ENCODE assay signal across 13 cellular contexts in genomic region chr20:25669826-25670422, GRCh38. TPM values are rescaled to one million over a fixed set of nuclear protein-coding genes. Genes with fewer than 3 reads are reported as not detected.
DNase-seq lines count a peak whose midpoint lies in the region; ATAC-seq and TF ChIP-seq lines count a peak whose summit lies in the region.
"Had no signal": no experiment of that assay in that cellular context is flagged by ENCODE, and none has a peak within 500 bp of the region (broad histone marks: within the 10 kb centered on the region; RNA-seq: fewer than 3 reads in every experiment).

No MANE protein-coding gene starts in this region.

- DNase-seq in DMS53 (lab: John Stamatoyannopoulos, UW) (peak; percentile 5), DMS53 treated with DMSO at 0.1 percent for 48 hours (lab: John Stamatoyannopoulos, UW; ENCODE audit: unreplicated experiment) (no peak), SK-MEL-5 (ENCODE audit: low read depth, low spot score) (peak; percentile 29), fibroblast of the aortic adventitia (ENCODE audit: low read depth) (peak; percentile 80), skeletal muscle cell (ENCODE audit: low read depth) (peak; percentile 54), retina (no peak), NCI-H510A (lab: John Stamatoyannopoulos, UW) (no peak)
- DNase-seq: activated gamma-delta T cell treated with Interleukin-2 at 50 U/mL for 16 hours; NCI-H748 treated with DMSO at 0.1 percent for 48 hours; stimulated activated CD4-positive, alpha-beta T cell treated with anti-CD3 and anti-CD28 coated beads, Interleukin-2, amount 100 ng/mL, for 24 hours had no signal

- no peak overlapping the region for H3K4me3 ChIP-seq in fibroblast of the aortic adventitia (ENCODE audit: low read depth, low read length)
- H3K4me3 ChIP-seq in skeletal muscle cell (ENCODE audit: low read depth, low read length): no peak overlapping the region
- H3K4me3 ChIP-seq: GM12878, thoracic aorta had no signal

- in situ Hi-C loops in SK-MEL-5 (cut with HindIII; ENCODE audit: low pct_unique_long_range_greater_than_20kb, low sequenced_read_pairs): no loop called here

- ATAC-seq in GM18858 (IDR thresholded peaks at IDR 0.05; ENCODE audit: unreplicated experiment): no peak
- ATAC-seq: GM12878 had no signal

- peak; percentile 27 for TF ChIP-seq CTCF in fibroblast of the aortic adventitia (IDR thresholded peaks at IDR 0.05; ENCODE audit: insufficient read depth, low read length)

RNA-seq across cellular contexts. Expression of gene ZNF337, which starts 26.7 kb away (rescaled TPM):
- 15.7 and 17.9 TPM in 2 replicates for total RNA-seq in SK-MEL-5 (2014; rRNA removed; shearing (Covaris generic))
- 10.3 and 11.4 TPM in 2 replicates for polyA plus RNA-seq in SK-MEL-5 (2015; cell fraction: cytosol; rRNA removed)
- 87.0 and 104 TPM in 2 replicates for polyA plus RNA-seq in SK-MEL-5 (2015; cell fraction: nucleus; rRNA removed)
- total RNA-seq in fibroblast of the aortic adventitia (ENCODE audit: low replicate concordance): 8.6 and 13.9 TPM in 2 replicates

RNA-seq across cellular contexts. Expression of gene NANP, which starts 46.1 kb away (rescaled TPM):
- 10.3 and 11.6 TPM in 2 replicates for total RNA-seq in SK-MEL-5 (2014; rRNA removed; shearing (Covaris generic))
- 10.9 and 12.0 TPM in 2 replicates for polyA plus RNA-seq in SK-MEL-5 (2015; cell fraction: cytosol; rRNA removed)
- polyA plus RNA-seq in SK-MEL-5 (2015; cell fraction: nucleus; rRNA removed): 4.1 and 8.2 TPM in 2 replicates
- 9.3 and 13.7 TPM in 2 replicates for total RNA-seq in fibroblast of the aortic adventitia (ENCODE audit: low replicate concordance)

Comparison
In these comparisons a context has a peak if more than half of its experiments do, and no peak if none do; other contexts are left out.
1. DNase-seq: peak in DMS53 (single experiment), SK-MEL-5 (single experiment), fibroblast of the aortic adventitia (single experiment) and skeletal muscle cell (single experiment); none in DMS53 treated with DMSO at 0.1 percent for 48 hours (single experiment), retina (single experiment) and NCI-H510A (single experiment).